In genomic region chr11:62592989-62593421, GRCh38 we compare ENCODE assay signal across 8 cellular contexts. TPM values are rescaled to one million over a fixed set of nuclear protein-coding genes. Genes with fewer than 3 reads are reported as not detected.
A peak's percentile ranks its signal among the peaks of the same experiment; 100 is the strongest.
DNase-seq lines count a peak whose midpoint lies in the region; TF ChIP-seq lines count a peak whose summit lies in the region.

No MANE protein-coding gene starts in this region.

- H2AFZ ChIP-seq in OCI-LY3 (ENCODE audit: low read depth, low read length) (no peak overlapping the region), neural progenitor cell (replicated peaks) (no peak overlapping the region)

- H3K9ac ChIP-seq in BLaER1 treated with 17β-estradiol and CSF1 and Interleukin-3, amounts not matched to agents 10 nM and 100 nM, result peak overlapping the region; percentile 73 to 97 (median 92)
- H3K9ac ChIP-seq in OCI-LY3 (ENCODE audit: low read length), result no peak overlapping the region
- H3K9ac ChIP-seq in duodenal mucosa (ENCODE audit: low read depth in 1 of 2, low read length in 2 of 2), result peak overlapping the region; percentile 7 to 74
- H3K9ac ChIP-seq in neural progenitor cell, result no peak overlapping the region

- H3K4me3 Mint-ChIP-seq in neural progenitor cell, result peak overlapping the region; percentile 11

- peaks cover 48 to 60% (median 53%) of the 10 kb centered on the region in 10 experiments for H3K4me1 ChIP-seq in BLaER1 treated with 17β-estradiol and CSF1 and Interleukin-3, amounts not matched to agents 10 nM and 100 nM
- peaks cover 23% of the 10 kb centered on the region for H3K4me1 ChIP-seq in OCI-LY3 (ENCODE audit: low read length)
- H3K4me1 ChIP-seq in duodenal mucosa (ENCODE audit: control insufficient read depth in 1 of 2, insufficient read depth in 2 of 2, low read length in 2 of 2), result peaks cover 22 to 30% of the 10 kb centered on the region in 2 donors
- H3K4me1 ChIP-seq in neural progenitor cell, result peaks cover 6% of the 10 kb centered on the region

- peaks cover 65% of the 10 kb centered on the region for H3F3A ChIP-seq in neural progenitor cell (ENCODE audit: low read depth)

- peak overlapping the region; percentile 88 to 97 (median 93) for H3K4me2 ChIP-seq in BLaER1 treated with 17β-estradiol and CSF1 and Interleukin-3, amounts not matched to agents 10 nM and 100 nM
- peak overlapping the region; percentile 92; the same call in 1 of the 2 replicates for H3K4me2 ChIP-seq in OCI-LY3 (ENCODE audit: low read length)
- H3K4me2 ChIP-seq in neural progenitor cell, result no peak overlapping the region

- no peaks in the 10 kb centered on the region for H3K9me3 ChIP-seq in BLaER1 treated with 17β-estradiol and CSF1 and Interleukin-3, amounts not matched to agents 10 nM and 100 nM (replicated peaks in 1 of 11)
- H3K9me3 ChIP-seq in OCI-LY3 (ENCODE audit: insufficient read depth, low read length), result no peaks in the 10 kb centered on the region
- no peaks in the 10 kb centered on the region for H3K9me3 ChIP-seq in duodenal mucosa (ENCODE audit: control insufficient read depth in 1 of 2, low read length in 2 of 2)
- H3K9me3 ChIP-seq in neural progenitor cell (ENCODE audit: low read depth), result no peaks in the 10 kb centered on the region

- peaks cover 0 to 45% (median 33%) of the 10 kb centered on the region in 11 experiments; a peak in 17 of 22 replicates for H4K20me1 ChIP-seq in BLaER1 treated with 17β-estradiol and CSF1 and Interleukin-3, amounts not matched to agents 10 nM and 100 nM
- H4K20me1 ChIP-seq in OCI-LY3 (ENCODE audit: insufficient read depth, low read length), result no peaks in the 10 kb centered on the region
- H4K20me1 ChIP-seq in neural progenitor cell (ENCODE audit: low read depth), result peaks cover 8% of the 10 kb centered on the region

- DNase-seq in neural progenitor cell (ENCODE audit: low spot score) (no peak), SKM-1 treated with dmso at 0.1 percent for 144 hours (lab: John Stamatoyannopoulos, UW; ENCODE audit: unreplicated experiment) (no peak), NAMALWA (ENCODE audit: low spot score) (no peak), T-helper 9 cell (no peak), H4 (ENCODE audit: low spot score) (no peak)

- no peak overlapping the region for H3K27ac Mint-ChIP-seq in neural progenitor cell

- no peaks in the 10 kb centered on the region for H3K27me3 ChIP-seq in BLaER1 treated with 17β-estradiol and CSF1 and Interleukin-3, amounts not matched to agents 10 nM and 100 nM
- no peaks in the 10 kb centered on the region for H3K27me3 ChIP-seq in OCI-LY3 (ENCODE audit: low read depth, low read length)
- no peaks in the 10 kb centered on the region for H3K27me3 ChIP-seq in duodenal mucosa (ENCODE audit: control insufficient read depth in 1 of 2, insufficient read depth in 2 of 2, low read length in 2 of 2)
- H3K27me3 ChIP-seq in neural progenitor cell, result no peaks in the 10 kb centered on the region

- H3K36me3 ChIP-seq in BLaER1 treated with 17β-estradiol and CSF1 and Interleukin-3, amounts not matched to agents 10 nM and 100 nM, result peaks cover 55 to 69% (median 67%) of the 10 kb centered on the region in 11 experiments
- H3K36me3 ChIP-seq in OCI-LY3 (replicated peaks; ENCODE audit: low read depth, low read length) (peaks cover 50% of the 10 kb centered on the region), duodenal mucosa (ENCODE audit: control insufficient read depth in 1 of 2, insufficient read depth in 2 of 2, low read length in 2 of 2) (peaks cover 41 to 44% of the 10 kb centered on the region in 2 donors), neural progenitor cell (no peaks in the 10 kb centered on the region)

- H3K4me1 Mint-ChIP-seq in neural progenitor cell, result peaks cover 24% of the 10 kb centered on the region

- H3K27me3 Mint-ChIP-seq in neural progenitor cell (ENCODE audit: insufficient read depth, low read depth), result peaks cover 2% of the 10 kb centered on the region

- H3K79me2 ChIP-seq in OCI-LY3 (ENCODE audit: low read length), result peaks cover 37% of the 10 kb centered on the region
- H3K79me2 ChIP-seq in neural progenitor cell (ENCODE audit: low read depth), result peaks cover 18% of the 10 kb centered on the region

- peak overlapping the region; percentile 28 to 97 (median 92); a peak in 21 of 22 replicates for H3K27ac ChIP-seq in BLaER1 treated with 17β-estradiol and CSF1 and Interleukin-3, amounts not matched to agents 10 nM and 100 nM
- H3K27ac ChIP-seq in OCI-LY3 (ENCODE audit: low read length), result no peak overlapping the region
- no peak overlapping the region for H3K27ac ChIP-seq in duodenal mucosa (ENCODE audit: low read depth, low read length)
- H3K27ac ChIP-seq in neural progenitor cell, result no peak overlapping the region

- no peak for TF ChIP-seq CTCF in OCI-LY3 (IDR thresholded peaks at IDR 0.05; ENCODE audit: low read depth, low read length)
- TF ChIP-seq CTCF in neural progenitor cell (IDR thresholded peaks at IDR 0.05), result no peak

- no peaks in the 10 kb centered on the region for H3K9me3 Mint-ChIP-seq in neural progenitor cell

- H3K4me3 ChIP-seq in BLaER1 treated with 17β-estradiol and CSF1 and Interleukin-3, amounts not matched to agents 10 nM and 100 nM, result peak overlapping the region; percentile 62 to 97 (median 78); a peak in 17 of 20 replicates
- H3K4me3 ChIP-seq in OCI-LY3 (ENCODE audit: low read length), result no peak overlapping the region
- peak overlapping the region in 1 of 2 donors; percentile 75 for H3K4me3 ChIP-seq in duodenal mucosa (ENCODE audit: low read depth in 1 of 2, low read length in 2 of 2)
- no peak overlapping the region for H3K4me3 ChIP-seq in neural progenitor cell

- H3K36me3 Mint-ChIP-seq in neural progenitor cell, result peaks cover 23% of the 10 kb centered on the region

RNA-seq across cellular contexts. Expression of gene TUT1, which starts 1.7 kb away (rescaled TPM):
- total RNA-seq in neural progenitor cell (ENCODE audit: low replicate concordance), result 4.8 and 23.1 TPM in 2 replicates
- total RNA-seq in H4 (2014; rRNA removed; shearing (Covaris generic)), result 2.3 and 5.4 TPM in 2 replicates

RNA-seq across cellular contexts. Expression of gene MTA2, which starts 8.7 kb away (rescaled TPM):
- 108 and 135 TPM in 2 replicates for total RNA-seq in neural progenitor cell (ENCODE audit: low replicate concordance)
- 96.1 and 108 TPM in 2 replicates for total RNA-seq in H4 (2014; rRNA removed; shearing (Covaris generic))

RNA-seq across cellular contexts. Expression of gene EEF1G, which starts 19.3 kb away (rescaled TPM):
- total RNA-seq in neural progenitor cell (ENCODE audit: low replicate concordance), result 2,358 and 3,183 TPM in 2 replicates
- 1,742 and 1,908 TPM in 2 replicates for total RNA-seq in H4 (2014; rRNA removed; shearing (Covaris generic))

RNA-seq across cellular contexts. Expression of gene EML3, which starts 19.6 kb away (rescaled TPM):
- 4.0 and 26.6 TPM in 2 replicates for total RNA-seq in neural progenitor cell (ENCODE audit: low replicate concordance)
- 10.1 and 13.8 TPM in 2 replicates for total RNA-seq in H4 (2014; rRNA removed; shearing (Covaris generic))

RNA-seq across cellular contexts. Expression of gene ROM1, which starts 20.1 kb away (rescaled TPM):
- total RNA-seq in neural progenitor cell (ENCODE audit: low replicate concordance), result 2.2 TPM in 1 of 2 replicates, not detected in the other
- 4.2 and 11.4 TPM in 2 replicates for total RNA-seq in H4 (2014; rRNA removed; shearing (Covaris generic))

Comparison
In these comparisons a context has a peak if more than half of its experiments do, and no peak if none do; other contexts are left out.
1. H3K27ac ChIP-seq: peak in BLaER1 treated with 17β-estradiol and CSF1 and Interleukin-3, amounts not matched to agents 10 nM and 100 nM (11 of 11); none in OCI-LY3 (single experiment), duodenal mucosa (single experiment) and neural progenitor cell (single experiment).
2. H3K4me3 ChIP-seq: peak in BLaER1 treated with 17β-estradiol and CSF1 and Interleukin-3, amounts not matched to agents 10 nM and 100 nM (10 of 10); none in OCI-LY3 (single experiment) and neural progenitor cell (single experiment).
3. H3K9ac ChIP-seq: peak in BLaER1 treated with 17β-estradiol and CSF1 and Interleukin-3, amounts not matched to agents 10 nM and 100 nM (11 of 11) and duodenal mucosa (2 of 2); none in OCI-LY3 (single experiment) and neural progenitor cell (single experiment).